Comparison of ENCODE assay signal across 11 cellular contexts in the genomic region with DNA sequence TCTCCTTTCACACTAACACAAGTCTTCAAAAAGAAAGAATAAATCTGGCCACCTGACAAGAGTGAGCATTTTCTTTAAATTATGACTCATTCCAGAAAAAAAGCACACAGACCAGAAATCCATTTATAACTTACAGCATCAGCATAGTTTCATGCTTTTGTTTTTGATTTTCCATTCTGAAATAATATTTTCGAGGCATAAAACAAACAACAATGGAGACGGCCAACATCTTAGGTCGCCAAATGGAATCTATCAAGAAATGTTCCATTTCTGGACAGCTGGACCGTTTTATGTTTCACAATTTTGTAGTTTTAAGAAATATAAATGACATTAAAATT.
A peak's percentile ranks its signal among the peaks of the same experiment; 100 is the strongest.
DNase-seq lines count a peak whose midpoint lies in the region; ATAC-seq and TF ChIP-seq lines count a peak whose summit lies in the region.
"Had no signal": no experiment of that assay in that cellular context is flagged by ENCODE, and none has a peak within 500 bp of the region (broad histone marks: within the 10 kb centered on the region; RNA-seq: fewer than 3 reads in every experiment).

No MANE protein-coding gene starts in this region.

- no peak overlapping the region for H4K5ac ChIP-seq in H9 (ENCODE audit: insufficient read length, low read depth, low read length)

- WGBS in H9 (ENCODE audit: extremely low coverage, insufficient read length, low lambda C conversion rate): no CpG with 5 or more reads among the region's 4 CpGs

- ATAC-seq in SK-N-SH treated with all-trans-retinoic acid at 6 μM for 48 hours: peak; percentile 70
- no peak for ATAC-seq in HG02571 (IDR thresholded peaks at IDR 0.05; ENCODE audit: unreplicated experiment)
- ATAC-seq: activated CD8-positive, alpha-beta memory T cell treated with anti-CD3 and anti-CD28 coated beads, Interleukin-2, amount 10 ng/mL, durations not matched to agents 7 days and 5 days had no signal

- no peak overlapping the region for H2BK15ac ChIP-seq in H9 (ENCODE audit: low read depth, low read length)

- H3K23ac ChIP-seq in H9 (ENCODE audit: insufficient read length, low read depth, low read length): no peak overlapping the region

- no peak overlapping the region for H2BK12ac ChIP-seq in H9 (ENCODE audit: insufficient read length, low read depth, low read length)

- H3K18ac ChIP-seq in H9 (ENCODE audit: insufficient read length, low read depth, low read length): no peak overlapping the region

- H3K56ac ChIP-seq in H9 (ENCODE audit: insufficient read length, low read depth, low read length): no peak overlapping the region

- DNase-seq in AG10803 (ENCODE audit: low read depth): peak; percentile 55
- peak; percentile 67 for DNase-seq in fibroblast of pulmonary artery (ENCODE audit: low read depth)
- DNase-seq in NCI-H1694 (lab: John Stamatoyannopoulos, UW): no peak
- no peak for DNase-seq in NCI-H510A (lab: John Stamatoyannopoulos, UW)
- DNase-seq in H9: no peak
- DNase-seq: activated CD8-positive, alpha-beta memory T cell treated with anti-CD3 and anti-CD28 coated beads, Interleukin-2, amount 10 ng/mL, durations not matched to agents 7 days and 5 days; activated naive CD8-positive, alpha-beta T cell treated with anti-CD3 and anti-CD28 coated beads, Interleukin-2, amount 10 ng/mL, durations not matched to agents 7 days and 5 days had no signal

- no peak overlapping the region for H3K14ac ChIP-seq in H9 (ENCODE audit: insufficient read depth, low read length)

- H3K36me3 Mint-ChIP-seq in H9 (ENCODE audit: insufficient read depth in 1 of 3, low read depth in 3 of 3): no peaks in the 10 kb centered on the region

- H3K9me3 Mint-ChIP-seq in H9: no peaks in the 10 kb centered on the region
- H3K9me3 Mint-ChIP-seq: activated naive CD8-positive, alpha-beta T cell treated with anti-CD3 and anti-CD28 coated beads, Interleukin-2, amount 10 ng/mL, durations not matched to agents 7 days and 5 days had no signal

- H2AFZ ChIP-seq in H9 (ENCODE audit: low read length): no peak overlapping the region

- H3K4me1 Mint-ChIP-seq in H9: no peaks in the 10 kb centered on the region

- H2AK5ac ChIP-seq in H9 (ENCODE audit: insufficient read length, low read length): no peak overlapping the region

- no peak overlapping the region for H3K4ac ChIP-seq in H9 (ENCODE audit: low read depth, low read length)

- no peaks in the 10 kb centered on the region for H3K79me2 ChIP-seq in H9 (ENCODE audit: insufficient read depth, low read length)

- no peak overlapping the region for H2BK120ac ChIP-seq in H9 (ENCODE audit: low read depth, low read length, poor library complexity, severe bottlenecking)

- H4K8ac ChIP-seq in H9 (replicated peaks; ENCODE audit: insufficient read length, low read depth, low read length): no peak overlapping the region

- H3K9ac ChIP-seq in rectal smooth muscle tissue (ENCODE audit: low read length) (no peak overlapping the region), H9 (ENCODE audit: extremely low read depth, insufficient read length, low read length) (no peak overlapping the region)

- no peak overlapping the region for H2BK5ac ChIP-seq in H9 (ENCODE audit: insufficient read length, low read length)

- H3K27ac ChIP-seq in rectal smooth muscle tissue (ENCODE audit: low read depth, low read length) (peak overlapping the region; percentile 34), H9 (ENCODE audit: insufficient read length, low read depth, low read length) (no peak overlapping the region)

- no peaks in the 10 kb centered on the region; the same call in 1 of the 2 replicates for H3K27me3 Mint-ChIP-seq in H9 (ENCODE audit: low read depth)
- H3K27me3 Mint-ChIP-seq: activated CD8-positive, alpha-beta memory T cell treated with anti-CD3 and anti-CD28 coated beads, Interleukin-2, amount 10 ng/mL, durations not matched to agents 7 days and 5 days; activated naive CD8-positive, alpha-beta T cell treated with anti-CD3 and anti-CD28 coated beads, Interleukin-2, amount 10 ng/mL, durations not matched to agents 7 days and 5 days had no signal

- TF ChIP-seq CTCF in AG10803 (conservative IDR thresholded peaks at IDR 0.05; ENCODE audit: low read length): no peak
- TF ChIP-seq CTCF in fibroblast of pulmonary artery (IDR thresholded peaks at IDR 0.05; ENCODE audit: low read length, missing control alignments): no peak
- no peak for TF ChIP-seq CTCF in H9 (conservative IDR thresholded peaks at IDR 0.05)

- H3K4me3 ChIP-seq in AG10803 (ENCODE audit: low read length): no peak overlapping the region
- H3K4me3 ChIP-seq in fibroblast of pulmonary artery (replicated peaks; ENCODE audit: low read depth, low read length): no peak overlapping the region
- H3K4me3 ChIP-seq in rectal smooth muscle tissue (ENCODE audit: low read length): no peak overlapping the region
- H3K4me3 ChIP-seq: smooth muscle cell had no signal

- no peak overlapping the region for H3K4me3 Mint-ChIP-seq in H9
- H3K4me3 Mint-ChIP-seq: activated CD8-positive, alpha-beta memory T cell treated with anti-CD3 and anti-CD28 coated beads, Interleukin-2, amount 10 ng/mL, durations not matched to agents 7 days and 5 days; activated naive CD8-positive, alpha-beta T cell treated with anti-CD3 and anti-CD28 coated beads, Interleukin-2, amount 10 ng/mL, durations not matched to agents 7 days and 5 days had no signal

- H4K91ac ChIP-seq in H9 (ENCODE audit: insufficient read length, low read depth, low read length): no peak overlapping the region

- H3K9me3 ChIP-seq in H9 (ENCODE audit: control insufficient read depth, low read depth, low read length): no peaks in the 10 kb centered on the region

- H3K36me3 ChIP-seq in rectal smooth muscle tissue (ENCODE audit: control insufficient read depth, insufficient read depth, low read length): no peaks in the 10 kb centered on the region

- H3K4me2 ChIP-seq in H9 (ENCODE audit: insufficient read depth, insufficient read length, low read length): no peak overlapping the region
- H3K4me2 ChIP-seq: smooth muscle cell had no signal

- no peaks in the 10 kb centered on the region for H3K23me2 ChIP-seq in H9 (ENCODE audit: insufficient read length, low read depth, low read length, poor library complexity, severe bottlenecking)

- H3K4me1 ChIP-seq in rectal smooth muscle tissue (ENCODE audit: control insufficient read depth, insufficient read depth, low read length) (peaks cover 25% of the 10 kb centered on the region), H9 (ENCODE audit: insufficient read depth, low read length) (no peaks in the 10 kb centered on the region)

- H2BK20ac ChIP-seq in H9 (ENCODE audit: low read depth, low read length, poor library complexity, severe bottlenecking): no peak overlapping the region

- no peaks in the 10 kb centered on the region for H3K27me3 ChIP-seq in rectal smooth muscle tissue (ENCODE audit: control insufficient read depth, insufficient read depth, low read length)
- no peaks in the 10 kb centered on the region for H3K27me3 ChIP-seq in H9 (ENCODE audit: insufficient read depth, low read length)

- no peak overlapping the region for H3T11ph ChIP-seq in H9 (ENCODE audit: low read length)

- H4K20me1 ChIP-seq in H9 (ENCODE audit: control insufficient read depth, insufficient read depth, insufficient read length): no peaks in the 10 kb centered on the region

- no peaks in the 10 kb centered on the region for H3K79me1 ChIP-seq in H9 (ENCODE audit: insufficient read depth, low read depth, low read length, poor library complexity, severe bottlenecking)

- H3K27ac Mint-ChIP-seq in H9: no peak overlapping the region
- H3K27ac Mint-ChIP-seq: activated CD8-positive, alpha-beta memory T cell treated with anti-CD3 and anti-CD28 coated beads, Interleukin-2, amount 10 ng/mL, durations not matched to agents 7 days and 5 days; activated naive CD8-positive, alpha-beta T cell treated with anti-CD3 and anti-CD28 coated beads, Interleukin-2, amount 10 ng/mL, durations not matched to agents 7 days and 5 days had no signal

TF ChIP-seq in SK-N-SH treated with all-trans-retinoic acid at 6 μM for 48 hours, 23 proteins besides CTCF, POLR2A, EP300 and RAD21:
- no peak for TF ChIP-seq ZNF565 (CRISPR knock-in tag; conservative IDR thresholded peaks at IDR 0.05; ENCODE audit: low read depth)
- no peak for TF ChIP-seq TSHZ2 (CRISPR knock-in tag; IDR thresholded peaks at IDR 0.05)
- peak; percentile 46; the same call in 1 of the 2 replicates for TF ChIP-seq ISL1 (CRISPR knock-in tag; IDR thresholded peaks at IDR 0.05)
- TF ChIP-seq ZNF8 (CRISPR knock-in tag; IDR thresholded peaks at IDR 0.05): peak; percentile 11; the same call in 1 of the 2 replicates
- TF ChIP-seq TOX (CRISPR knock-in tag; IDR thresholded peaks at IDR 0.05; ENCODE audit: borderline replicate concordance): 0 out of 2 replicates have a peak, but pooled peaks have one; percentile 18

Comparison
In these comparisons a context has a peak if more than half of its experiments do, and no peak if none do; other contexts are left out.
1. DNase-seq: peak in AG10803 (single experiment) and fibroblast of pulmonary artery (single experiment); none in NCI-H1694 (single experiment), NCI-H510A (single experiment) and H9 (single experiment).